1 cellular context compared by ENCODE assay signal in genomic region chr18:56166914-56167313, GRCh38.
TF ChIP-seq lines count a peak whose summit lies in the region.

No MANE protein-coding gene starts in this region.

TF ChIP-seq in IMR-90, 13 proteins besides CTCF, POLR2A, EP300 and RAD21 (continued from another document):
- TF ChIP-seq MAZ (IDR thresholded peaks at IDR 0.05; ENCODE audit: borderline replicate concordance, low read depth, low read length) = no peak
